Comparison of ENCODE assay signal across 9 cellular contexts in the genomic region with DNA sequence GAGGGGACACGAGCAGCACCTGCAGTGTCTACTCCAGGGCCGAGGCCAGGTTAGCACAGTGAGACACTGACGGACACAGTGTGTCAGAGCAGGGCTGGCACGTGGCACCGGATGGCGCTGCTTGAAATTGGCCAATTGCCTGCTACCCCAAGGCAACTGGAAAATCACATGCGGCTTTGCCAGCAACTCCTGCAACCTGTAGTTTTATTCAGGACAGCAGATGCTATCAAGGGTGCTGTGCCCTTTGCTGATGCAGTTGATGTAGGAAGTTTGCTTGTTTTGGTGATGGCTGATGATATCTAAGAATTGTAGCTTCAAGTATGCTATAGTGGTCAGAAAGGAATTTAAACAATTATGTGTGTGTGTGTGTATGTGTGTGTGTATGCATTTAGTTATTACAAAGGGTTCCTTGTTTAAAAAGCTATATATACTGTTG. TPM values are rescaled to one million over a fixed set of nuclear protein-coding genes. Genes with fewer than 3 reads are reported as not detected.
DNase-seq lines count a peak whose midpoint lies in the region; ATAC-seq and TF ChIP-seq lines count a peak whose summit lies in the region.
"Had no signal": no experiment of that assay in that cellular context is flagged by ENCODE, and none has a peak within 500 bp of the region (broad histone marks: within the 10 kb centered on the region; RNA-seq: fewer than 3 reads in every experiment).

No MANE protein-coding gene starts in this region.

- ATAC-seq in GM21717 (IDR thresholded peaks at IDR 0.05; ENCODE audit: unreplicated experiment) = no peak
- ATAC-seq: effector memory CD8-positive, alpha-beta T cell had no signal

- CTCF ChIA-PET in Calu3 (lab: Charles Lee) = no interaction called here

- H3K36me3 Mint-ChIP-seq in osteocyte (ENCODE audit: unreplicated experiment) = peaks cover 7% of the 10 kb centered on the region
- H3K36me3 Mint-ChIP-seq in Calu3 (ENCODE audit: insufficient read depth, unreplicated experiment) = peaks cover 4% of the 10 kb centered on the region

- H3K9me3 ChIP-seq in SJSA1 (replicated peaks) = 0 out of 2 replicates have a peak, but pooled peaks cover 2% of the 10 kb centered on the region

- H3K27me3 ChIP-seq in SJSA1 (replicated peaks) = no peaks in the 10 kb centered on the region

- H3K36me3 ChIP-seq in SJSA1 = no peaks in the 10 kb centered on the region

- H3K4me3 ChIP-seq in SJSA1 = no peak overlapping the region
- H3K4me3 ChIP-seq in fibroblast of villous mesenchyme (ENCODE audit: low read depth, low read length) = no peak overlapping the region

- H3K27ac Mint-ChIP-seq in osteocyte (ENCODE audit: unreplicated experiment) (peak overlapping the region; percentile 92), Calu3 (ENCODE audit: unreplicated experiment) (no peak overlapping the region)
- H3K27ac Mint-ChIP-seq: effector memory CD8-positive, alpha-beta T cell had no signal

- H3K4me1 Mint-ChIP-seq in osteocyte (ENCODE audit: unreplicated experiment) (peaks cover 56% of the 10 kb centered on the region), Calu3 (ENCODE audit: low read depth, unreplicated experiment) (peaks cover 17% of the 10 kb centered on the region)

- H3K27ac ChIP-seq in SJSA1 = peak overlapping the region; percentile 65

- intact Hi-C loops in Calu3 (cut with micrococcal nuclease; ENCODE audit: unreplicated experiment) = no loop called here

- H3K4me3 Mint-ChIP-seq in osteocyte (ENCODE audit: unreplicated experiment) (no peak overlapping the region), Calu3 (ENCODE audit: low read depth, unreplicated experiment) (no peak overlapping the region)
- H3K4me3 Mint-ChIP-seq: effector memory CD8-positive, alpha-beta T cell had no signal

- no TSS peak for BruUV-seq in Calu3 (replicated peaks; lab: Mats Ljungman, UMichigan)

- TF ChIP-seq CTCF in fibroblast of villous mesenchyme (IDR thresholded peaks at IDR 0.05; ENCODE audit: insufficient read depth, low read depth, low read length) (no peak), osteocyte (IDR thresholded peaks at IDR 0.05) (no peak), Calu3 (IDR thresholded peaks at IDR 0.05; ENCODE audit: unreplicated experiment) (no peak)

- H3K27me3 Mint-ChIP-seq in osteocyte (ENCODE audit: unreplicated experiment) (no peaks in the 10 kb centered on the region), Calu3 (ENCODE audit: unreplicated experiment) (no peaks in the 10 kb centered on the region)

- peaks cover 52% of the 10 kb centered on the region for H3K4me1 ChIP-seq in SJSA1 (replicated peaks)

- DNase-seq in H4 (ENCODE audit: low spot score) (peak; percentile 92), SJSA1 (ENCODE audit: low read depth in 1 of 2, low spot score in 2 of 2) (peak; percentile 65 to 88), fibroblast of villous mesenchyme (ENCODE audit: low read depth) (peak; percentile 59), osteocyte (ENCODE audit: extremely low spot score, unreplicated experiment) (no peak), Calu3 (no peak), NOMO-1 treated with dmso at 0.1 percent for 144 hours (lab: John Stamatoyannopoulos, UW; ENCODE audit: unreplicated experiment) (no peak), T-helper 9 cell (no peak)
- DNase-seq: effector memory CD8-positive, alpha-beta T cell had no signal

- H3K9me3 Mint-ChIP-seq in osteocyte (ENCODE audit: unreplicated experiment) = no peaks in the 10 kb centered on the region
- H3K9me3 Mint-ChIP-seq in Calu3 (ENCODE audit: low read depth, unreplicated experiment) = no peaks in the 10 kb centered on the region

RNA-seq across cellular contexts. Expression of a gene that starts 25.9 kb away (rescaled TPM):
- 13.7 and 18.5 TPM in 2 replicates for total RNA-seq in H4 (2014; rRNA removed; shearing (Covaris generic))
- 15.7 and 19.0 TPM in 2 replicates for total RNA-seq in SJSA1 (2014; rRNA removed; shearing (Covaris generic))
- total RNA-seq in fibroblast of villous mesenchyme = 57.7 and 102 TPM in 2 replicates
- 47.0 and 55.5 TPM in 2 replicates for total RNA-seq in osteocyte
- total RNA-seq in Calu3 (2022) = 9.8 and 9.9 TPM in 2 replicates

Comparison
In these comparisons a context has a peak if more than half of its experiments do, and no peak if none do; other contexts are left out.
1. DNase-seq: peak in H4 (single experiment), SJSA1 (2 of 2) and fibroblast of villous mesenchyme (single experiment); none in osteocyte (single experiment), Calu3 (single experiment), NOMO-1 treated with dmso at 0.1 percent for 144 hours (single experiment) and T-helper 9 cell (single experiment).